1 cellular context compared by ENCODE assay signal in genomic region chr3:150411106-150411460, GRCh38.
TF ChIP-seq lines count a peak whose summit lies in the region.

No MANE protein-coding gene starts in this region.

TF ChIP-seq in H1, 55 proteins besides CTCF, POLR2A, EP300 and RAD21 (continued from another document):
- TF ChIP-seq CREB1 (IDR thresholded peaks at IDR 0.05) (no peak), HDAC2 (IDR thresholded peaks at IDR 0.05; ENCODE audit: borderline replicate concordance in 1 of 2, low read depth in 2 of 2, low read length in 2 of 2) (no peak), POLR2AphosphoS5 (IDR thresholded peaks at IDR 0.05; ENCODE audit: low read depth, low read length) (no peak), CHD2 (IDR thresholded peaks at IDR 0.05; ENCODE audit: low read length) (no peak), SIRT6 (IDR thresholded peaks at IDR 0.05; ENCODE audit: low read length) (no peak)
